Comparison of ENCODE assay signal across 19 cellular contexts in the genomic region with DNA sequence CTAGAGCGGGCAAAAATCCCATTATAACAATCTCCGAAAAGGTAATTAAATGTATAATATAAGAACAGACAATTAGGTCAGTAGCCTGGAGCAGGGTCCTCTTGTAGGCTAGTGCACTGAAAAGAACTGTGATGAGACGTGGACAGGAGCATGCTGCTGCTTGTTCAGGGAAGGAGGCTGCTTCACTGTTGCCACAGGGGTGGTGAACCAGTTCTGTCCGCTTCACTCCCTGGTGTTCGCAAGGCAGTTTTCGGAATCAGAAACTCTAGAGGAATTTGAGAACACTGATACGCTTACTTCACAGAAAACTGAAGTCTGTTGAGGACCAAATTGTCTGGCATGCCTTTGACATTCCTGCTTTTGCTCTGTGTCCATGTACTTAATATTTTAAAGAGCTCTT. TPM values are rescaled to one million over a fixed set of nuclear protein-coding genes. Genes with fewer than 3 reads are reported as not detected.
A peak's percentile ranks its signal among the peaks of the same experiment; 100 is the strongest.
DNase-seq lines count a peak whose midpoint lies in the region; ATAC-seq and TF ChIP-seq lines count a peak whose summit lies in the region.
"Had no signal": no experiment of that assay in that cellular context is flagged by ENCODE, and none has a peak within 500 bp of the region (broad histone marks: within the 10 kb centered on the region; RNA-seq: fewer than 3 reads in every experiment).

No MANE protein-coding gene starts in this region.

- H3K36me3 ChIP-seq in breast epithelium = no peaks in the 10 kb centered on the region
- H3K36me3 ChIP-seq in mammary epithelial cell (ENCODE audit: insufficient read depth, low read length) = no peaks in the 10 kb centered on the region
- H3K36me3 ChIP-seq in uterus = no peaks in the 10 kb centered on the region

- POLR2A ChIA-PET in MCF 10A (lab: Yijun Ruan, JAX) = interaction anchor here (0.6 to 4.3 kb wide), 21 partner anchors 9 to 177 kb away, joined by 3 to 41 read pairs (median 6); a partner anchor contains a TSS

- ATAC-seq in HG02840 (IDR thresholded peaks at IDR 0.05; ENCODE audit: low FRiP score, unreplicated experiment) = no peak
- ATAC-seq: A549, Right ventricle myocardium inferior had no signal

- H3K27me3 Mint-ChIP-seq in MCF 10A (ENCODE audit: insufficient read depth, unreplicated experiment) (no peaks in the 10 kb centered on the region), mesothelial cell of epicardium (ENCODE audit: low read depth) (no peaks in the 10 kb centered on the region)
- H3K27me3 Mint-ChIP-seq: CD8-positive, alpha-beta memory T cell; IgD-negative memory B cell had no signal

- H3K4me3 Mint-ChIP-seq in MCF 10A (ENCODE audit: unreplicated experiment) (peak overlapping the region; percentile 31), mesothelial cell of epicardium (no peak overlapping the region)
- H3K4me3 Mint-ChIP-seq: CD8-positive, alpha-beta memory T cell; H9 had no signal

- H3K79me2 ChIP-seq in mammary epithelial cell (ENCODE audit: insufficient read depth, low read length) = peaks cover 87% of the 10 kb centered on the region

- H3K4me1 Mint-ChIP-seq in MCF 10A (ENCODE audit: insufficient read depth, unreplicated experiment) = peaks cover 29% of the 10 kb centered on the region
- peaks cover 10% of the 10 kb centered on the region for H3K4me1 Mint-ChIP-seq in mesothelial cell of epicardium

- in situ Hi-C loops in mammary epithelial cell (cut with MboI; ENCODE audit: low sequenced_read_pairs in 2 of 2) = no loop called here

- H3K9ac ChIP-seq in mammary epithelial cell (ENCODE audit: insufficient read depth, low read length) = peak overlapping the region; percentile 57
- H3K9ac ChIP-seq: BLaER1 treated with 17β-estradiol and CSF1 and Interleukin-3, amounts not matched to agents 10 nM and 100 nM had no signal

- H3K4me3 ChIP-seq in breast epithelium (no peak overlapping the region), mammary epithelial cell (replicated peaks in 1 of 3; ENCODE audit: insufficient read depth in 1 of 3, low read depth in 2 of 3, low read length in 3 of 3) (peak overlapping the region; percentile 2 to 26 (median 6)), uterus (no peak overlapping the region)
- H3K4me3 ChIP-seq: A549; BLaER1 treated with 17β-estradiol and CSF1 and Interleukin-3, amounts not matched to agents 10 nM and 100 nM; PC-9 had no signal

- H3K9me3 Mint-ChIP-seq in MCF 10A (ENCODE audit: unreplicated experiment) (no peaks in the 10 kb centered on the region), mesothelial cell of epicardium (no peaks in the 10 kb centered on the region)
- H3K9me3 Mint-ChIP-seq: CD8-positive, alpha-beta memory T cell; H9; IgD-negative memory B cell had no signal

- dilution Hi-C loops in mammary epithelial cell (cut with HindIII; ENCODE audit: low sequenced_read_pairs) = no loop called here

- CTCF ChIA-PET in MCF 10A (lab: Yijun Ruan, JAX) (interaction anchor here (0.7 to 1.9 kb wide), 7 partner anchors 11 to 263 kb away, joined by 3 to 7 read pairs (median 4); no protein-coding TSS in a partner anchor), mammary epithelial cell (lab: Charles Lee; ENCODE audit: low non-redundant PET) (interaction anchor here (0.8 kb wide), 1 partner anchor 14 kb away, joined by 5 read pairs; no protein-coding TSS in a partner anchor)

- no peaks in the 10 kb centered on the region for H3K36me3 Mint-ChIP-seq in MCF 10A (ENCODE audit: insufficient read depth, unreplicated experiment)
- no peaks in the 10 kb centered on the region for H3K36me3 Mint-ChIP-seq in mesothelial cell of epicardium

- H3K9me3 ChIP-seq in breast epithelium (no peaks in the 10 kb centered on the region), mammary epithelial cell (replicated peaks; ENCODE audit: insufficient read depth, low read length) (no peaks in the 10 kb centered on the region), uterus (no peaks in the 10 kb centered on the region)
- H3K9me3 ChIP-seq: A549 had no signal

- no peaks in the 10 kb centered on the region for H3K4me1 ChIP-seq in breast epithelium
- H3K4me1 ChIP-seq in mammary epithelial cell (ENCODE audit: insufficient read depth, low read length) = peaks cover 9% of the 10 kb centered on the region
- H3K4me1 ChIP-seq in uterus = peaks cover 0 to 14% of the 10 kb centered on the region in 2 donors

- no peaks in the 10 kb centered on the region for H3K27me3 ChIP-seq in breast epithelium
- H3K27me3 ChIP-seq in mammary epithelial cell (ENCODE audit: insufficient read depth, low read length) = no peaks in the 10 kb centered on the region
- no peaks in the 10 kb centered on the region for H3K27me3 ChIP-seq in uterus
- H3K27me3 ChIP-seq: BLaER1 treated with 17β-estradiol and CSF1 and Interleukin-3, amounts not matched to agents 10 nM and 100 nM had no signal

- H3K27ac Mint-ChIP-seq in MCF 10A (ENCODE audit: low read depth, unreplicated experiment) (peak overlapping the region; percentile 27), mesothelial cell of epicardium (peak overlapping the region; percentile 79)
- H3K27ac Mint-ChIP-seq: H9, IgD-negative memory B cell had no signal

- TF ChIP-seq POLR2A in breast epithelium (IDR thresholded peaks at IDR 0.05) = no peak
- TF ChIP-seq POLR2A in uterus (IDR thresholded peaks at IDR 0.05) = no peak

- H2AFZ ChIP-seq in mammary epithelial cell (ENCODE audit: low read depth, low read length) = no peak overlapping the region
- H2AFZ ChIP-seq: PC-9 had no signal

- WGBS in mammary epithelial cell (ENCODE audit: low coverage, missing lambda C conversion rate) = 4% methylated on average over 7 of the region's 7 CpGs

- H3K27ac ChIP-seq in breast epithelium (no peak overlapping the region), mammary epithelial cell (ENCODE audit: insufficient read depth, low read depth, low read length) (peak overlapping the region; percentile 74), uterus (no peak overlapping the region)
- H3K27ac ChIP-seq: A549; BLaER1 treated with 17β-estradiol and CSF1 and Interleukin-3, amounts not matched to agents 10 nM and 100 nM; PC-9 had no signal

- no peaks in the 10 kb centered on the region for H4K20me1 ChIP-seq in mammary epithelial cell (ENCODE audit: insufficient read depth, low read length)

- no peak for TF ChIP-seq CTCF in MCF 10A (IDR thresholded peaks at IDR 0.05; ENCODE audit: unreplicated experiment)
- TF ChIP-seq CTCF in breast epithelium (IDR thresholded peaks at IDR 0.05) = no peak
- TF ChIP-seq CTCF in mammary epithelial cell (conservative IDR thresholded peaks at IDR 0.05 in 1 of 2, IDR thresholded peaks at IDR 0.05 in 1 of 2; ENCODE audit: extremely low read depth in 1 of 2, insufficient read depth in 1 of 2, low read depth in 1 of 2, low read length in 2 of 2) = no peak
- TF ChIP-seq CTCF in mesothelial cell of epicardium (IDR thresholded peaks at IDR 0.05; ENCODE audit: unreplicated experiment) = no peak
- TF ChIP-seq CTCF in uterus (IDR thresholded peaks at IDR 0.05) = no peak

- peak overlapping the region; percentile 74 for H3K4me2 ChIP-seq in mammary epithelial cell (ENCODE audit: insufficient read depth, low read depth, low read length)
- H3K4me2 ChIP-seq: A549, PC-9 had no signal

- no TSS peak for BruUV-seq in MCF 10A (replicated peaks; lab: Mats Ljungman, UMichigan)
- BruUV-seq in mammary epithelial cell (replicated peaks; lab: Mats Ljungman, UMichigan) = no TSS peak

- intact Hi-C loops in MCF 10A (cut with micrococcal nuclease) (no loop called here), breast epithelium (cut with DNase I; ENCODE audit: low total_unique reads) (no loop called here), mammary epithelial cell (cut with micrococcal nuclease) (loop anchor here (5.0 kb wide), 1 partner anchor 46 kb away; no protein-coding TSS in a partner anchor), uterus (cut with DNase I; ENCODE audit: low total_unique reads) (no loop called here)

- DNase-seq in MCF 10A (ENCODE audit: unreplicated experiment) (peak; percentile 84), breast epithelium (ENCODE audit: low spot score in 2 of 2) (no peak), mammary epithelial cell (peak; percentile 86), mesothelial cell of epicardium (ENCODE audit: low spot score in 2 of 2, unreplicated experiment in 2 of 2) (no peak), A172 (ENCODE audit: low spot score) (no peak), uterus (no peak)
- DNase-seq: CD8-positive, alpha-beta memory T cell; GF-D8; H9; MV-4-11; NCI-H1417; NCI-H1930; NCI-H510A; PC-9 had no signal

RNA-seq across cellular contexts. Expression of a gene that starts 17.4 kb away (rescaled TPM):
- total RNA-seq in MCF 10A (2022) (9.8 and 10.2 TPM in 2 replicates), breast epithelium (10 to 100 TPM; 18.9 to 56.8 (median 30.5) TPM), mammary epithelial cell (10 to 100 TPM; 13.1 to 32.3 TPM), mesothelial cell of epicardium (11.6 to 12.5 TPM (median 12.1 TPM) in 3 replicates), uterus (10 to 100 TPM; 22.0 to 40.6 (median 27.3) TPM)
- polyA plus RNA-seq in mammary epithelial cell = 4.3 TPM
- polyA minus RNA-seq in mammary epithelial cell = 1.4 TPM
- total RNA-seq in A172 (2014; rRNA removed; shearing (Covaris generic)) = 13.1 and 15.0 TPM in 2 replicates

Comparison
In these comparisons a context has a peak if more than half of its experiments do, and no peak if none do; other contexts are left out.
1. DNase-seq: peak in MCF 10A (single experiment) and mammary epithelial cell (single experiment); none in breast epithelium (0 of 2), mesothelial cell of epicardium (0 of 2), A172 (single experiment) and uterus (0 of 2).
2. H3K4me3 ChIP-seq: peak in mammary epithelial cell (3 of 3); none in breast epithelium (0 of 3) and uterus (0 of 2).